ENCODE assay signal across 8 cellular contexts in the genomic region with DNA sequence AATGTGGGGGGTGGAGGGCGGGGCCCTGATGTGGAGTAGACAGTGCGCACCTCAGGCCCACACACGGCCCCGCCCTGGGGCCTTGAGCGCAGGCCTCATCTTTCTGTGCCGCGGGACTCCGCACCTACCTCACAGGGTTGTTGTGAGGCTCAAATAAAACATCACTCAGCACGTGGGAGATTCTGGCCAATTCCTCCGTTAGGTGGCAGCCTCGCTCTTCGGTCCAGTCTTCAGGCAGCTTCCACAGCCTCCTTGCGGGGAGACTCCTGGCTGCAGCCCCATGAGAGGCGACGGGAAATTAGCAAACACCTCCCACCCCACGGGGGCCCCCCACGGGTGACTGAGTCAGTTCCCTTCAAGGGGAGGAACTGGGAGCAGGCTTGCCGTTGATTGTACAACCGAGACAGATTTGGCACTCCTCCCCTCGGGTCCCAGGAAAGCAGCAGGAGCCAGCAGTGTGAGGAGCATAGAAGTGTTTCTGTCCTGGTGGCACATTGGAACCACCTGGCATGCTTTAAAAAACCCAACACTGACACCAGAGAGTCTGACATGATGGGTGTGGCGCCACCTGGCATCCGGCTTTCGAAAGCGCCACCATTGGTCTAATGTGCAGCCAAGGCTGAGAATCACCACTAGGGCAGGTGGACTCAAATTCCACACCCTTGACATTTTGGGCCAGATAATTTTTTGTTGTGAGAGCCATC. TPM values are rescaled to one million over a fixed set of nuclear protein-coding genes. Genes with fewer than 3 reads are reported as not detected.
DNase-seq lines count a peak whose midpoint lies in the region; ATAC-seq and TF ChIP-seq lines count a peak whose summit lies in the region.

No MANE protein-coding gene starts in this region.

- no peak for TF ChIP-seq POLR2A in testis (IDR thresholded peaks at IDR 0.05)

- ATAC-seq in GM19397 (IDR thresholded peaks at IDR 0.05; ENCODE audit: unreplicated experiment), result no peak

- 26 to 43% methylated on average over 13 to 24 of the region's 24 CpGs for WGBS in testis, 2 donors

- H3K27me3 ChIP-seq in testis, result no peaks in the 10 kb centered on the region

- DNase-seq in NCI-H1105 treated with DMSO at 0.1 percent for 48 hours (lab: John Stamatoyannopoulos, UW) (peak; percentile 4), NCI-H1105 (lab: John Stamatoyannopoulos, UW) (no peak), NCI-H2171 (lab: John Stamatoyannopoulos, UW) (peak; percentile 83), astrocyte of the hippocampus (ENCODE audit: low read depth, low spot score) (peak; percentile 77), islet precursor cell (peak; percentile 81), testis (peak; percentile 67), NCI-H446 (lab: John Stamatoyannopoulos, UW) (no peak)

- no peaks in the 10 kb centered on the region for H3K9me3 ChIP-seq in testis

- H3K4me3 ChIP-seq in testis, result no peak overlapping the region

- H3K27ac ChIP-seq in testis, result no peak overlapping the region

- TF ChIP-seq CTCF in testis (IDR thresholded peaks at IDR 0.05), result peak in 2 of 3 experiments; percentile 30 to 37

- no peaks in the 10 kb centered on the region for H3K36me3 ChIP-seq in testis (ENCODE audit: low read depth, missing control alignments)

- intact Hi-C loops in testis (cut with DNase I; ENCODE audit: low total_unique reads), result no loop called here

- no peaks in the 10 kb centered on the region for H3K4me1 ChIP-seq in testis

RNA-seq across cellular contexts. Expression of gene MRM1, which starts 7.6 kb away (rescaled TPM):
- 1 to 10 TPM; 7.6 to 8.1 TPM for total RNA-seq in testis
- 4.4 TPM for polyA plus RNA-seq in testis (ENCODE audit: insufficient read depth, low read depth, low replicate concordance)

RNA-seq across cellular contexts. Expression of gene DHRS11, which starts 17.3 kb away (rescaled TPM):
- total RNA-seq in testis, result 10 to 100 TPM; 13.9 to 17.6 TPM
- 38.3 TPM for polyA plus RNA-seq in testis (ENCODE audit: insufficient read depth, low read depth, low replicate concordance)

Comparison
In these comparisons a context has a peak if more than half of its experiments do, and no peak if none do; other contexts are left out.
1. DNase-seq: peak in NCI-H1105 treated with DMSO at 0.1 percent for 48 hours (single experiment), NCI-H2171 (single experiment), astrocyte of the hippocampus (single experiment), islet precursor cell (single experiment) and testis (single experiment); none in NCI-H1105 (single experiment) and NCI-H446 (0 of 2).